In genomic region chr2:164363646-164364045, GRCh38 we compare ENCODE assay signal across 8 cellular contexts.
"Had no signal": no experiment of that assay in that cellular context is flagged by ENCODE, and none has a peak within 500 bp of the region (broad histone marks: within the 10 kb centered on the region; RNA-seq: fewer than 3 reads in every experiment).

No MANE protein-coding gene starts in this region.

- FAIRE-seq: HTR-8/SVneo, K562 had no signal

- ATAC-seq: HCT116, K562 had no signal

- H3K4me1 ChIP-seq: HAP-1 had no signal

- DNase-seq: GOT3, H7, HFFc6, IMR-90 had no signal
